Comparison of ENCODE assay signal across 8 cellular contexts in genomic region chr17:48107137-48108055, GRCh38. TPM values are rescaled to one million over a fixed set of nuclear protein-coding genes. Genes with fewer than 3 reads are reported as not detected.
A peak's percentile ranks its signal among the peaks of the same experiment; 100 is the strongest.
DNase-seq lines count a peak whose midpoint lies in the region; ATAC-seq and TF ChIP-seq lines count a peak whose summit lies in the region.

Gene SNX11, plus strand, starts transcription at chr17:48107766. Its CDS starts 4,278 bp downstream, at chr17:48112044.

- no peaks in the 10 kb centered on the region for H3K27me3 ChIP-seq in left lung

- peaks cover 9 to 56% of the 10 kb centered on the region in 2 donors for H3K4me1 ChIP-seq in left lung

- intact Hi-C loops in left lung (cut with DNase I), result no loop called here

- TF ChIP-seq CTCF in left lung (IDR thresholded peaks at IDR 0.05), result no peak

- H3K9me3 ChIP-seq in left lung, result peaks cover 0 to 4% of the 10 kb centered on the region in 2 donors

- H3K27ac ChIP-seq in left lung, result peak within 1 kb of the TSS; percentile 91 to 95

- H3K36me3 ChIP-seq in left lung, result no peaks in the 10 kb centered on the region

- ATAC-seq in GM19372 (IDR thresholded peaks at IDR 0.05; ENCODE audit: low read depth, unreplicated experiment), result peak; percentile 79
- peak; percentile 82 for ATAC-seq in HG03521 (IDR thresholded peaks at IDR 0.05; ENCODE audit: unreplicated experiment)
- ATAC-seq in left lung, result peak; percentile 97

- DNase-seq in CD1c-positive myeloid dendritic cell (ENCODE audit: extremely low spot score) (peak; percentile 92), NCI-H748 (lab: John Stamatoyannopoulos, UW; ENCODE audit: unreplicated experiment) (peak; percentile 97), dedifferentiated amniotic fluid mesenchymal stem cell (ENCODE audit: extremely low spot score) (peak; percentile 81), left lung (peak; percentile 93 to 97)
- peak; percentile 96 for DNase-seq in activated CD4-positive, alpha-beta T cell treated with anti-CD3 and anti-CD28 coated beads, Interleukin-2, amount 50 U/mL, for 1 hour
- DNase-seq in stimulated activated CD4-positive, alpha-beta T cell treated with anti-CD3 and anti-CD28 coated beads, Interleukin-4, amount 100 ng/mL, for 1 hour, result peak; percentile 95

- H3K4me3 ChIP-seq in left lung, result peak within 1 kb of the TSS; percentile 63 to 82

RNA-seq across cellular contexts. Expression of gene SNX11, which starts in this region (rescaled TPM):
- total RNA-seq in left lung, result 10 to 100 TPM; 21.5 to 32.4 TPM

Comparison
In these comparisons a context has a peak if more than half of its experiments do, and no peak if none do; other contexts are left out.
1. Peak in every context shown above with its lines: DNase-seq, ATAC-seq, H3K4me3 ChIP-seq and H3K27ac ChIP-seq.